Comparison of ENCODE assay signal across 15 cellular contexts in genomic region chr6:121823437-121823851, GRCh38.
DNase-seq lines count a peak whose midpoint lies in the region; ATAC-seq and TF ChIP-seq lines count a peak whose summit lies in the region.
"Had no signal": no experiment of that assay in that cellular context is flagged by ENCODE, and none has a peak within 500 bp of the region (broad histone marks: within the 10 kb centered on the region; RNA-seq: fewer than 3 reads in every experiment).

No MANE protein-coding gene starts in this region.

- CTCF ChIA-PET in CD8-positive, alpha-beta T cell (lab: Charles Lee): no interaction called here

- H3K9me3 ChIP-seq in endodermal cell (ENCODE audit: control insufficient read depth, low read length) (peaks cover 37% of the 10 kb centered on the region), neural progenitor cell (ENCODE audit: low read depth) (no peaks in the 10 kb centered on the region)
- H3K9me3 ChIP-seq in CD8-positive, alpha-beta T cell (ENCODE audit: low read length): no peaks in the 10 kb centered on the region

- H4K20me1 ChIP-seq in neural progenitor cell (ENCODE audit: low read depth): no peaks in the 10 kb centered on the region

- POLR2A ChIA-PET in CD8-positive, alpha-beta T cell (lab: Charles Lee): no interaction called here

- peaks cover 6% of the 10 kb centered on the region for H3F3A ChIP-seq in neural progenitor cell (ENCODE audit: low read depth)

- H3K9me3 Mint-ChIP-seq in endodermal cell (peaks cover 30% of the 10 kb centered on the region), neural progenitor cell (peaks cover 27% of the 10 kb centered on the region)
- H3K9me3 Mint-ChIP-seq in CD8-positive, alpha-beta T cell: peaks cover 21% of the 10 kb centered on the region
- H3K9me3 Mint-ChIP-seq: CD4-positive, alpha-beta T cell had no signal

- H3K27ac ChIP-seq in endodermal cell (ENCODE audit: low read depth, low read length): peak overlapping the region; percentile 20
- peak overlapping the region; percentile 66 for H3K27ac ChIP-seq in neural progenitor cell
- H3K27ac ChIP-seq in CD8-positive, alpha-beta T cell (ENCODE audit: low read depth, low read length): no peak overlapping the region
- H3K27ac ChIP-seq: coronary artery, right atrium auricular region, tibial artery had no signal

- 0 to 2% methylated on average over 1 of the region's 1 CpG for WGBS in endodermal cell (ENCODE audit: insufficient coverage in 1 of 2, insufficient read length in 1 of 2), 2 experiments

- H3K27me3 Mint-ChIP-seq in endodermal cell (ENCODE audit: insufficient read depth): no peaks in the 10 kb centered on the region
- peaks cover 10% of the 10 kb centered on the region for H3K27me3 Mint-ChIP-seq in neural progenitor cell (ENCODE audit: insufficient read depth, low read depth)
- no peaks in the 10 kb centered on the region for H3K27me3 Mint-ChIP-seq in CD8-positive, alpha-beta T cell (ENCODE audit: low read depth)
- H3K27me3 Mint-ChIP-seq: CD4-positive, alpha-beta T cell; memory B cell had no signal

- intact Hi-C loops in CD8-positive, alpha-beta T cell (cut with DNase I, micrococcal nuclease): no loop called here

- H3K4me1 ChIP-seq in endodermal cell (ENCODE audit: control insufficient read depth, insufficient read depth, low read length) (peaks cover 8% of the 10 kb centered on the region), neural progenitor cell (peaks cover 24% of the 10 kb centered on the region)
- H3K4me1 ChIP-seq in CD8-positive, alpha-beta T cell (ENCODE audit: insufficient read depth, low read length): no peaks in the 10 kb centered on the region
- H3K4me1 ChIP-seq: right atrium auricular region had no signal

- H3K4me2 ChIP-seq in neural progenitor cell: peak overlapping the region; percentile 36

- ATAC-seq in HG03039 (IDR thresholded peaks at IDR 0.05; ENCODE audit: unreplicated experiment): no peak
- ATAC-seq in CD8-positive, alpha-beta T cell: no peak

- H3K27me3 ChIP-seq in endodermal cell (ENCODE audit: control insufficient read depth, insufficient read depth, low read length, poor library complexity, severe bottlenecking) (no peaks in the 10 kb centered on the region), neural progenitor cell (no peaks in the 10 kb centered on the region)
- no peaks in the 10 kb centered on the region for H3K27me3 ChIP-seq in CD8-positive, alpha-beta T cell (ENCODE audit: insufficient read depth, low read length)
- H3K27me3 ChIP-seq: right atrium auricular region, tibial artery had no signal

- in situ Hi-C loops in Caki2 (cut with HindIII; ENCODE audit: low pct_unique_long_range_greater_than_20kb, low sequenced_read_pairs): no loop called here

- DNase-seq in Caki2 (ENCODE audit: low read depth): peak; percentile 27
- peak; percentile 63 for DNase-seq in LHCN-M2 (ENCODE audit: low read depth)
- DNase-seq in endodermal cell: peak; percentile 78
- DNase-seq in neural progenitor cell (ENCODE audit: low spot score): peak; percentile 65
- no peak for DNase-seq in NCI-H1930 (lab: John Stamatoyannopoulos, UW)
- no peak for DNase-seq in activated effector memory CD4-positive, alpha-beta T cell treated with Interleukin-2 at 50 U/mL for 16 hours
- DNase-seq in CD8-positive, alpha-beta T cell: no peak
- DNase-seq: activated CD4-positive, alpha-beta T cell treated with anti-CD3 and anti-CD28 coated beads for 1 hour; CD4-positive, alpha-beta T cell; NCI-H748 treated with DMSO at 0.1 percent for 48 hours; tibial artery had no signal

- TF ChIP-seq CTCF in endodermal cell (conservative IDR thresholded peaks at IDR 0.05) (peak; percentile 36), neural progenitor cell (IDR thresholded peaks at IDR 0.05) (no peak)
- TF ChIP-seq CTCF in CD8-positive, alpha-beta T cell (IDR thresholded peaks at IDR 0.05): no peak

- H3K27ac Mint-ChIP-seq in endodermal cell: peak overlapping the region; percentile 86
- H3K27ac Mint-ChIP-seq in neural progenitor cell: no peak overlapping the region
- H3K27ac Mint-ChIP-seq in CD8-positive, alpha-beta T cell: no peak overlapping the region
- H3K27ac Mint-ChIP-seq: CD4-positive, alpha-beta T cell; memory B cell had no signal

- H3K36me3 ChIP-seq in endodermal cell (ENCODE audit: control insufficient read depth, insufficient read depth, low read length) (peaks cover 9% of the 10 kb centered on the region), neural progenitor cell (no peaks in the 10 kb centered on the region)
- H3K36me3 ChIP-seq in CD8-positive, alpha-beta T cell (ENCODE audit: insufficient read depth, low read length): no peaks in the 10 kb centered on the region
- H3K36me3 ChIP-seq: right atrium auricular region, tibial artery had no signal

- H3K4me3 Mint-ChIP-seq in endodermal cell: no peak overlapping the region
- H3K4me3 Mint-ChIP-seq in neural progenitor cell: no peak overlapping the region
- H3K4me3 Mint-ChIP-seq in CD8-positive, alpha-beta T cell: no peak overlapping the region
- H3K4me3 Mint-ChIP-seq: CD4-positive, alpha-beta T cell; memory B cell had no signal

- H3K9ac ChIP-seq in endodermal cell (ENCODE audit: extremely low read depth, low read length, poor library complexity, severe bottlenecking) (peak overlapping the region; percentile 6), neural progenitor cell (no peak overlapping the region)

- H3K4me1 Mint-ChIP-seq in endodermal cell: peaks cover 49% of the 10 kb centered on the region
- H3K4me1 Mint-ChIP-seq in neural progenitor cell: peaks cover 15% of the 10 kb centered on the region
- H3K4me1 Mint-ChIP-seq in CD8-positive, alpha-beta T cell (ENCODE audit: low read depth): no peaks in the 10 kb centered on the region
- H3K4me1 Mint-ChIP-seq: memory B cell had no signal

- peaks cover 27% of the 10 kb centered on the region for H3K36me3 Mint-ChIP-seq in endodermal cell (ENCODE audit: low read depth)
- H3K36me3 Mint-ChIP-seq in neural progenitor cell: peaks cover 9% of the 10 kb centered on the region
- H3K36me3 Mint-ChIP-seq in CD8-positive, alpha-beta T cell: no peaks in the 10 kb centered on the region
- H3K36me3 Mint-ChIP-seq: memory B cell had no signal

- H3K79me2 ChIP-seq in neural progenitor cell (ENCODE audit: low read depth): no peaks in the 10 kb centered on the region

- peak overlapping the region; percentile 2 for H3K4me3 ChIP-seq in endodermal cell (ENCODE audit: low read length)
- no peak overlapping the region for H3K4me3 ChIP-seq in neural progenitor cell
- H3K4me3 ChIP-seq in CD8-positive, alpha-beta T cell (ENCODE audit: low read depth, low read length): no peak overlapping the region
- H3K4me3 ChIP-seq: coronary artery, right atrium auricular region, tibial artery had no signal

- H2AFZ ChIP-seq in neural progenitor cell (replicated peaks): no peak overlapping the region

Comparison
In these comparisons a context has a peak if more than half of its experiments do, and no peak if none do; other contexts are left out.
1. DNase-seq: peak in Caki2 (single experiment), LHCN-M2 (single experiment), endodermal cell (single experiment) and neural progenitor cell (single experiment); none in NCI-H1930 (0 of 2), activated effector memory CD4-positive, alpha-beta T cell treated with Interleukin-2 at 50 U/mL for 16 hours (single experiment) and CD8-positive, alpha-beta T cell (0 of 7).